ENCODE assay signal across 8 cellular contexts in the genomic region with DNA sequence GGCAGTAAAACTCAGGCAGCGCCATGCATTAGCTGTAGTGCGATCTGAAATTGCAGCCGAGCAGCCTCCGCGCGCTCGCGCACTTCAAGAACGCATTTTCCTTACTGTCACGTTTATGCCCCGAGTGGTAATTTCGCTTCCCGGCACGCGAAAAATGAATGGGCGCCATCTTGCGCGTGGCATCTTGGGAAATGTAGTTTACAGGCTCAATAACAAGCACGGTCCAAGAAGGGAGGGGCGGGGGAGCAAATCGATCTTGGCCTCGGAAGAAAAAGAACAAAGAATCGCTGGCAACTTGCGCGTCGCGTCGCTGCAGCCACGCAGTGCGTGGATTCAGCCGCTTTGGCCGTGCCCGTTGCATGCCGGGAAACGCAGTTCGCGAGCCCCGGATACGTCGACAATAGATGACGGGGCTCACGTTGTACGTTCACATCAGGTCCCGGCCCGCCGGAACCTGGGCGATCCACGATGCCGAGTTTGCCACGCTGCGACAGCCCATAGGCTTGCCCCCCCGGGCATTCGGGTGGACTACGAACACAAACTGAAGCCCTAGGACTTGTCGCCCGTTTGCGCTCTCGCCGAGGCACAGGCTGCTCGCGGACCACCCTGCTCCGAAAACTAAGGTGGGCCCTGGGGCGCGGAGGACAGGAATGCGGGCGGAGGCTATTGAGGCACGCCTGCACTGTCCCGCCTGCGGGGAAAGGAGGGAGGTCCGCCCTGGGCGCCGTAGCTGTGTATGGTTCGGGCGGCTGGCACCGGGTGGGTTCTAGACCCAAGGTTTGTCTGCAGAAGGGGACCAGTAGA. TPM values are rescaled to one million over a fixed set of nuclear protein-coding genes. Genes with fewer than 3 reads are reported as not detected.
A peak's percentile ranks its signal among the peaks of the same experiment; 100 is the strongest.
DNase-seq lines count a peak whose midpoint lies in the region; ATAC-seq, FAIRE-seq and TF ChIP-seq lines count a peak whose summit lies in the region.

A gene with protein sequence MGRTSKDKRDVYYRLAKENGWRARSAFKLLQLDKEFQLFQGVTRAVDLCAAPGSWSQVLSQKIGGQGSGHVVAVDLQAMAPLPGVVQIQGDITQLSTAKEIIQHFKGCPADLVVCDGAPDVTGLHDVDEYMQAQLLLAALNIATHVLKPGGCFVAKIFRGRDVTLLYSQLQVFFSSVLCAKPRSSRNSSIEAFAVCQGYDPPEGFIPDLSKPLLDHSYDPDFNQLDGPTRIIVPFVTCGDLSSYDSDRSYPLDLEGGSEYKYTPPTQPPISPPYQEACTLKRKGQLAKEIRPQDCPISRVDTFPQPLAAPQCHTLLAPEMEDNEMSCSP (plus strand): TSS at position 426 of the 804 bp plus-strand sequence. CDS start 1,849 bp downstream, outside the sequence.

- H3K36me3 ChIP-seq in pancreas (no peaks in the 10 kb centered on the region), tibial artery (peaks cover 0 to 23% (median 4%) of the 10 kb centered on the region in 3 donors)

- ATAC-seq in HG02642 (IDR thresholded peaks at IDR 0.05; ENCODE audit: poor library complexity, unreplicated experiment) (peak; percentile 93), pancreas (peak; percentile 82 to 91 (median 86))

- peak; percentile 68 for DNase-seq in GM10266 (ENCODE audit: extremely low spot score)
- peak; percentile 86 for DNase-seq in NCI-H1105 treated with DMSO at 0.1 percent for 48 hours (lab: John Stamatoyannopoulos, UW)
- peak; percentile 52 to 80 for DNase-seq in SW 1271 (lab: John Stamatoyannopoulos, UW)
- DNase-seq in activated naive CD8-positive, alpha-beta T cell treated with anti-CD3 and anti-CD28 coated beads, Interleukin-2, amount 50 U/mL, for 16 hours (ENCODE audit: low read depth, low spot score): peak; percentile 66
- DNase-seq in head of caudate nucleus: peak; percentile 85 to 96 (median 92)
- DNase-seq in pancreas: peak; percentile 82 to 93 (median 89)
- DNase-seq in tibial artery: peak; percentile 89 to 93

- no peaks in the 10 kb centered on the region for H3K27me3 ChIP-seq in pancreas
- no peaks in the 10 kb centered on the region for H3K27me3 ChIP-seq in tibial artery

- no peaks in the 10 kb centered on the region for H3K9me3 ChIP-seq in pancreas
- H3K9me3 ChIP-seq in tibial artery: no peaks in the 10 kb centered on the region

- FAIRE-seq in pancreas (lab: Jason Lieb, UNC): peak; percentile 82

- WGBS in pancreas, 2 donors: 0 to 37% methylated on average over 75 of the region's 75 CpGs

- intact Hi-C loops in head of caudate nucleus (cut with DNase I): loop anchor here (10.0 kb wide), 1 partner anchor 119 kb away; the partner anchor contains the start of gene WDR13
- intact Hi-C loops in pancreas (cut with DNase I): no loop called here
- intact Hi-C loops in tibial artery (cut with DNase I; ENCODE audit: low total_unique reads): loop anchor here (10.0 kb wide), 1 partner anchor 119 kb away; the partner anchor contains the start of gene WDR13

- no peak for TF ChIP-seq CTCF in GM10266 (IDR thresholded peaks at IDR 0.05; ENCODE audit: control insufficient read depth, insufficient read depth, low read depth, missing control alignments)
- TF ChIP-seq CTCF in pancreas (IDR thresholded peaks at IDR 0.05): no peak
- no peak for TF ChIP-seq CTCF in tibial artery (IDR thresholded peaks at IDR 0.05)

- H3K27ac ChIP-seq in pancreas (peak within 1 kb of the TSS; percentile 2 to 57 (median 42)), tibial artery (peak within 1 kb of the TSS; percentile 87 to 92)

- no peaks in the 10 kb centered on the region for H3K4me1 ChIP-seq in pancreas
- peaks cover 0 to 17% (median 4%) of the 10 kb centered on the region in 4 donors for H3K4me1 ChIP-seq in tibial artery

- H3K4me3 ChIP-seq in pancreas (peak within 1 kb of the TSS; percentile 41 to 59 (median 52)), tibial artery (peak within 1 kb of the TSS; percentile 73 to 77)

RNA-seq across cellular contexts. Expression of the gene that starts here (rescaled TPM):
- total RNA-seq in pancreas: 10 to 100 TPM; 14.8 to 24.0 (median 17.9) TPM
- 10 to 100 TPM; 32.2 to 35.5 TPM for polyA plus RNA-seq in pancreas

Comparison
In these comparisons a context has a peak if more than half of its experiments do, and no peak if none do; other contexts are left out.
1. Peak in every context shown above with its lines: DNase-seq, ATAC-seq, H3K4me3 ChIP-seq and H3K27ac ChIP-seq.
2. intact Hi-C loops: an anchor here in head of caudate nucleus (10.0 kb wide) and tibial artery (10.0 kb wide); none called in pancreas.